ENCODE assay signal across 35 cellular contexts in genomic region chr12:78531831-78532230, GRCh38.
"Had no signal": no experiment of that assay in that cellular context is flagged by ENCODE, and none has a peak within 500 bp of the region (broad histone marks: within the 10 kb centered on the region; RNA-seq: fewer than 3 reads in every experiment).

No MANE protein-coding gene starts in this region.

- H3K4me3 ChIP-seq: adrenal gland, body of pancreas, breast epithelium had no signal

- H3K4me1 ChIP-seq: adrenal gland, body of pancreas, breast epithelium had no signal

- H3K36me3 ChIP-seq: adrenal gland, brain microvascular endothelial cell, breast epithelium had no signal

- ATAC-seq: activated CD8-positive, alpha-beta T cell treated with anti-CD3 and anti-CD28 coated beads for 36 hours; activated naive CD4-positive, alpha-beta T cell treated with anti-CD3 and anti-CD28 coated beads, Interleukin-2, amount 50 U/mL, for 72 hours; activated T-cell treated with anti-CD3 and anti-CD28 coated beads, Interleukin-2, amount 50 U/mL, for 4 hours; activated T-cell treated with anti-CD3 and anti-CD28 coated beads, Interleukin-2, amount 50 U/mL, for 72 hours; activated T-helper 17 cell treated with anti-CD3 and anti-CD28 coated beads, Interleukin-2, amount 50 U/mL, for 72 hours; body of pancreas had no signal

- H3K4me1 Mint-ChIP-seq: activated B cell treated with CpG ODN at 0.5 μM for 24 hours; activated CD4-positive, alpha-beta T cell treated with anti-CD3 and anti-CD28 coated beads, Interleukin-2, amount 10 ng/mL, durations not matched to agents 24 days and 14 days; activated naive CD8-positive, alpha-beta T cell treated with anti-CD3 and anti-CD28 coated beads for 36 hours; activated T-helper 17 cell treated with anti-CD3 and anti-CD28 coated beads, Interleukin-2, amount 50 U/mL, for 72 hours had no signal

- H3K36me3 Mint-ChIP-seq: activated CD4-positive, alpha-beta memory T cell treated with anti-CD3 and anti-CD28 coated beads for 36 hours; activated naive CD4-positive, alpha-beta T cell treated with anti-CD3 and anti-CD28 coated beads, Interleukin-2, amount 50 U/mL, for 72 hours; activated naive CD8-positive, alpha-beta T cell treated with anti-CD3 and anti-CD28 coated beads for 36 hours had no signal

- DNase-seq: activated B cell treated with CpG ODN at 0.5 μM for 24 hours; activated CD4-positive, alpha-beta memory T cell treated with anti-CD3 and anti-CD28 coated beads for 36 hours; activated CD4-positive, alpha-beta T cell treated with anti-CD3 and anti-CD28 coated beads for 4 hours; activated CD4-positive, alpha-beta T cell treated with anti-CD3 and anti-CD28 coated beads, Interleukin-2, amount 10 ng/mL, durations not matched to agents 24 days and 14 days; activated CD4-positive, alpha-beta T cell treated with anti-CD3 and anti-CD28 coated beads, Interleukin-2, amount 50 U/mL, for 1 hour; activated CD4-positive, alpha-beta T cell treated with anti-CD3 and anti-CD28 coated beads, Interleukin-2, amount 50 U/mL, for 4 hours; activated CD4-positive, CD25-positive, alpha-beta regulatory T cell treated with anti-CD3 and anti-CD28 coated beads, Interleukin-2, amount 50 U/mL, for 72 hours; activated CD8-positive, alpha-beta memory T cell treated with anti-CD3 and anti-CD28 coated beads, Interleukin-2, amount 50 U/mL, for 4 hours; activated CD8-positive, alpha-beta T cell treated with anti-CD3 and anti-CD28 coated beads for 36 hours; activated effector memory CD4-positive, alpha-beta T cell treated with anti-CD3 and anti-CD28 coated beads, Interleukin-2, amount 50 U/mL, for 16 hours; activated gamma-delta T cell treated with Interleukin-2 at 50 U/mL for 16 hours; activated naive CD4-positive, alpha-beta T cell; activated naive CD4-positive, alpha-beta T cell treated with anti-CD3 and anti-CD28 coated beads for 36 hours; activated naive CD4-positive, alpha-beta T cell treated with anti-CD3 and anti-CD28 coated beads, Interleukin-2, amount 50 U/mL, for 16 hours; activated naive CD8-positive, alpha-beta T cell treated with anti-CD3 and anti-CD28 coated beads for 36 hours; activated T-cell treated with anti-CD3 and anti-CD28 coated beads for 4 hours; activated T-cell treated with anti-CD3 and anti-CD28 coated beads, Interleukin-2, amount 50 U/mL, for 1 hour; activated T-cell treated with anti-CD3 and anti-CD28 coated beads, Interleukin-2, amount 50 U/mL, for 4 hours; activated T-cell treated with anti-CD3 and anti-CD28 coated beads, Interleukin-2, amount 50 U/mL, for 72 hours; adrenal gland; amniotic stem cell; aorta; body of pancreas; brain microvascular endothelial cell; central memory CD4-positive, alpha-beta T cell; T-helper 1 cell; T-helper 2 cell; T-helper 9 cell had no signal

- H3K9me3 ChIP-seq: adrenal gland, body of pancreas, breast epithelium had no signal

- H3K27me3 ChIP-seq: adrenal gland, body of pancreas, brain microvascular endothelial cell, breast epithelium had no signal

- H3K9me3 Mint-ChIP-seq: activated B cell treated with CpG ODN at 0.5 μM for 24 hours; activated naive CD8-positive, alpha-beta T cell treated with anti-CD3 and anti-CD28 coated beads for 36 hours; activated T-helper 1 cell treated with anti-CD3 and anti-CD28 coated beads, Interleukin-12 subunit alpha, Interleukin-12 subunit beta, Interleukin-2, Interleukin-4 antibody, amounts not matched to agents 30 ng/mL and 10 ng/mL and 1 ng/mL, durations not matched to agents 14 hours and 24 hours and 36 hours; T-helper 1 cell treated with Interleukin-12 subunit alpha and Interleukin-12 subunit beta and Interleukin-4 antibody, amounts not matched to agents 30 μg/mL and 1 μg/mL, for 36 hours had no signal

- H3K27ac Mint-ChIP-seq: activated B cell treated with CpG ODN at 0.5 μM for 24 hours; activated CD4-positive, alpha-beta memory T cell treated with anti-CD3 and anti-CD28 coated beads for 36 hours; activated CD4-positive, alpha-beta T cell treated with anti-CD3 and anti-CD28 coated beads, Interleukin-2, amount 10 ng/mL, durations not matched to agents 24 days and 14 days; activated CD8-positive, alpha-beta T cell treated with anti-CD3 and anti-CD28 coated beads for 36 hours; activated naive CD4-positive, alpha-beta T cell treated with anti-CD3 and anti-CD28 coated beads for 36 hours; activated naive CD4-positive, alpha-beta T cell treated with anti-CD3 and anti-CD28 coated beads, Interleukin-2, amount 50 U/mL, for 72 hours; activated naive CD8-positive, alpha-beta T cell treated with anti-CD3 and anti-CD28 coated beads for 36 hours; activated T-cell treated with anti-CD3 and anti-CD28 coated beads, Interleukin-2, amount 50 U/mL, for 72 hours; activated T-helper 1 cell treated with anti-CD3 and anti-CD28 coated beads, Interleukin-12 subunit alpha, Interleukin-12 subunit beta, Interleukin-2, Interleukin-4 antibody, amounts not matched to agents 30 ng/mL and 10 ng/mL and 1 ng/mL, durations not matched to agents 14 hours and 24 hours and 36 hours; activated T-helper 17 cell treated with anti-CD3 and anti-CD28 coated beads, Interleukin-2, amount 50 U/mL, for 72 hours; T-helper 1 cell treated with Interleukin-12 subunit alpha and Interleukin-12 subunit beta and Interleukin-4 antibody, amounts not matched to agents 30 μg/mL and 1 μg/mL, for 36 hours; T-helper 2 cell treated with Interferon-gamma antibody and Interleukin-4, amounts not matched to agents 5 μg/mL and 100 μg/mL, for 36 hours had no signal

- H3K27me3 Mint-ChIP-seq: activated B cell treated with CpG ODN at 0.5 μM for 24 hours; activated CD4-positive, alpha-beta memory T cell treated with anti-CD3 and anti-CD28 coated beads for 36 hours; activated CD4-positive, alpha-beta T cell treated with anti-CD3 and anti-CD28 coated beads, Interleukin-2, amount 10 ng/mL, durations not matched to agents 24 days and 14 days; activated CD8-positive, alpha-beta T cell treated with anti-CD3 and anti-CD28 coated beads for 36 hours; activated naive CD8-positive, alpha-beta T cell treated with anti-CD3 and anti-CD28 coated beads for 36 hours; activated T-helper 17 cell treated with anti-CD3 and anti-CD28 coated beads, Interleukin-2, amount 50 U/mL, for 72 hours had no signal

- H3K4me3 Mint-ChIP-seq: activated B cell treated with CpG ODN at 0.5 μM for 24 hours; activated CD4-positive, alpha-beta memory T cell treated with anti-CD3 and anti-CD28 coated beads for 36 hours; activated CD4-positive, alpha-beta T cell treated with anti-CD3 and anti-CD28 coated beads, Interleukin-2, amount 10 ng/mL, durations not matched to agents 24 days and 14 days; activated CD8-positive, alpha-beta T cell treated with anti-CD3 and anti-CD28 coated beads for 36 hours; activated naive CD4-positive, alpha-beta T cell treated with anti-CD3 and anti-CD28 coated beads for 36 hours; activated naive CD8-positive, alpha-beta T cell treated with anti-CD3 and anti-CD28 coated beads for 36 hours; activated T-cell treated with anti-CD3 and anti-CD28 coated beads, Interleukin-2, amount 50 U/mL, for 4 hours; activated T-cell treated with anti-CD3 and anti-CD28 coated beads, Interleukin-2, amount 50 U/mL, for 72 hours; activated T-helper 1 cell treated with anti-CD3 and anti-CD28 coated beads, Interleukin-12 subunit alpha, Interleukin-12 subunit beta, Interleukin-2, Interleukin-4 antibody, amounts not matched to agents 30 ng/mL and 10 ng/mL and 1 ng/mL, durations not matched to agents 14 hours and 24 hours and 36 hours; activated T-helper 17 cell treated with anti-CD3 and anti-CD28 coated beads, Interleukin-2, amount 50 U/mL, for 72 hours; T-helper 1 cell treated with Interleukin-12 subunit alpha and Interleukin-12 subunit beta and Interleukin-4 antibody, amounts not matched to agents 30 μg/mL and 1 μg/mL, for 36 hours; T-helper 2 cell treated with Interferon-gamma antibody and Interleukin-4, amounts not matched to agents 5 μg/mL and 100 μg/mL, for 36 hours had no signal

- H3K27ac ChIP-seq: adrenal gland, body of pancreas, brain microvascular endothelial cell, breast epithelium, VCaP had no signal
